Comparison of ENCODE assay signal across 2 cellular contexts in the genomic region with DNA sequence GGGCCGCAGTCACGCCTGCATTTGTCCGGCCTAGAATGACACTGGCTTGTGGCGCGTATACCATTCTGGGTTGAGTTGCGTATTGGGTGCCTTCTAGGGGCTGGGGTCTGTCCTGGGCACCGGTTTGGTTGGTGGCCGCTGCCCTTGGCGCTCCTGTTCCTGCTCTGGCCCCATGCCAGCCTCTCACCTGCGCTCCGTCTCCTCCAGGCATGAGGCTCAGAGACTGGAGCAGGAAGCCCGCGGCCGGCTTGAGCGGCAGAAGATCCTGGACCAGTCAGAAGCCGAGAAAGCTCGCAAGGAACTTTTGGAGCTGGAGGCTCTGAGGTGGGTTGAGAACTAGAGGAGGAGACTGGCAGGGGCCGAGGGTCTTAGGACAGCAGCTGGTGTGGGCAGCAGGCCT.
TF ChIP-seq lines count a peak whose summit lies in the region.

No MANE protein-coding gene starts in this region.

TF ChIP-seq in HepG2, 621 proteins besides CTCF, POLR2A, EP300 and RAD21:
- TF ChIP-seq NFKBIZ (CRISPR knock-in tag; IDR thresholded peaks at IDR 0.05) (no peak), NR2F2 (IDR thresholded peaks at IDR 0.05; ENCODE audit: borderline replicate concordance, low read depth) (no peak), AGO2 (optimal IDR thresholded peaks at IDR 0.05; ENCODE audit: low read depth, low read length) (peak; percentile 55)

TF ChIP-seq in SK-N-SH, 30 proteins besides CTCF, POLR2A, EP300 and RAD21:
- TF ChIP-seq, protein P1, sequence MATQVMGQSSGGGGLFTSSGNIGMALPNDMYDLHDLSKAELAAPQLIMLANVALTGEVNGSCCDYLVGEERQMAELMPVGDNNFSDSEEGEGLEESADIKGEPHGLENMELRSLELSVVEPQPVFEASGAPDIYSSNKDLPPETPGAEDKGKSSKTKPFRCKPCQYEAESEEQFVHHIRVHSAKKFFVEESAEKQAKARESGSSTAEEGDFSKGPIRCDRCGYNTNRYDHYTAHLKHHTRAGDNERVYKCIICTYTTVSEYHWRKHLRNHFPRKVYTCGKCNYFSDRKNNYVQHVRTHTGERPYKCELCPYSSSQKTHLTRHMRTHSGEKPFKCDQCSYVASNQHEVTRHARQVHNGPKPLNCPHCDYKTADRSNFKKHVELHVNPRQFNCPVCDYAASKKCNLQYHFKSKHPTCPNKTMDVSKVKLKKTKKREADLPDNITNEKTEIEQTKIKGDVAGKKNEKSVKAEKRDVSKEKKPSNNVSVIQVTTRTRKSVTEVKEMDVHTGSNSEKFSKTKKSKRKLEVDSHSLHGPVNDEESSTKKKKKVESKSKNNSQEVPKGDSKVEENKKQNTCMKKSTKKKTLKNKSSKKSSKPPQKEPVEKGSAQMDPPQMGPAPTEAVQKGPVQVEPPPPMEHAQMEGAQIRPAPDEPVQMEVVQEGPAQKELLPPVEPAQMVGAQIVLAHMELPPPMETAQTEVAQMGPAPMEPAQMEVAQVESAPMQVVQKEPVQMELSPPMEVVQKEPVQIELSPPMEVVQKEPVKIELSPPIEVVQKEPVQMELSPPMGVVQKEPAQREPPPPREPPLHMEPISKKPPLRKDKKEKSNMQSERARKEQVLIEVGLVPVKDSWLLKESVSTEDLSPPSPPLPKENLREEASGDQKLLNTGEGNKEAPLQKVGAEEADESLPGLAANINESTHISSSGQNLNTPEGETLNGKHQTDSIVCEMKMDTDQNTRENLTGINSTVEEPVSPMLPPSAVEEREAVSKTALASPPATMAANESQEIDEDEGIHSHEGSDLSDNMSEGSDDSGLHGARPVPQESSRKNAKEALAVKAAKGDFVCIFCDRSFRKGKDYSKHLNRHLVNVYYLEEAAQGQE (IDR thresholded peaks at IDR 0.05; ENCODE audit: low read depth, low read length) = no peak
- TF ChIP-seq RCOR1 (IDR thresholded peaks at IDR 0.05; ENCODE audit: low read length) (no peak), GABPA (IDR thresholded peaks at IDR 0.05; ENCODE audit: low read depth) (no peak), TEAD4 (IDR thresholded peaks at IDR 0.05; ENCODE audit: borderline replicate concordance, insufficient read depth) (no peak), MXI1 (IDR thresholded peaks at IDR 0.05; ENCODE audit: low read depth, low read length) (no peak), FOSL2 (IDR thresholded peaks at IDR 0.05; ENCODE audit: borderline replicate concordance, low read depth) (no peak), SIN3A (IDR thresholded peaks at IDR 0.05; ENCODE audit: borderline replicate concordance, low read depth, low read length) (no peak), FOXM1 (IDR thresholded peaks at IDR 0.05; ENCODE audit: low read depth) (no peak)
- TF ChIP-seq, protein P2, sequence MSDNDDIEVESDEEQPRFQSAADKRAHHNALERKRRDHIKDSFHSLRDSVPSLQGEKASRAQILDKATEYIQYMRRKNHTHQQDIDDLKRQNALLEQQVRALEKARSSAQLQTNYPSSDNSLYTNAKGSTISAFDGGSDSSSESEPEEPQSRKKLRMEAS (IDR thresholded peaks at IDR 0.05; ENCODE audit: low read depth) = no peak
